In the genomic region with DNA sequence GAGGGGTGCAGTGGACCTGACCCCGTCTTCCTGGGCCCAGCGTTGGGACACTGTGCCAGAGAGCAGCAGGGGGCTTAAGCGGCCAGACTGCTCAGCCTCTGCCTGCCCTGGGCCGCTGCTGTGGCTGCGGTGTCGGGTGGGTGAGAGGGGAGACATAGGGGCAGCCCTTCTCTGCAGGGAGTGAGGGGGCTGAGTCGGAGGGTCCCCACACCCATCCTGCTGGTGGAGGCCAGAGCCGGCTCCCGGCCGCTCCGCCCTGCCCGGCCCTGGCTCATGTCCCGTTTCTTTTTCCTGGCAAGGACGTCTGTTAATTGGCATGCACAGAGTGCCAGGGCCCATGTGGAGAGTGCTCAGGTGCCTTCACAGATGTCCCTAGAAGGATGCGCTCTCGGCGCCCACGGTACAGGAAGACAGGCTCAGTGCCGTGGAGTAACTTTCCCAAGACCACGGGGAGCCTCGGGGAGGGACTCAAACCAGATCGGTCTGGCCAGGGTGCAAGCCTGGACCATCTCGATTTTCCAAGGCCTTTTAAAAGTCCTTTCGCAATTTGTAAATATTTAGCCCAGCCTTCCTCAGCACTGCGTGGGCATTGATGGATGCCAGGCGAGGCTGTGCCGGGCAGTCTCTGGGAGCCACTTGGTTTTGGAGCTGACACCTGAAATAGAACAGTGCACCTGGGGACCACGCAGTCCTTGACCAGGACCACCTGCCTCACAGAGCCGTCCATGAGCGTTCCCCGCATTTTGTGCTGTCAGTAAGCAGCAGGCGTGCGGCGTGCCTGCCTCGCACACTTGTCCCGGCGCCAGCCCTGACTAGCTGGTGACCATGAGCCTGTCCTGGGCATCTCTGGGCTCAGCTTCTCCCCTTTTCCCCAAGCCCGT, we compare ENCODE assay signal across 11 cellular contexts.
DNase-seq lines count a peak whose midpoint lies in the region; ATAC-seq and TF ChIP-seq lines count a peak whose summit lies in the region.
"Had no signal": no experiment of that assay in that cellular context is flagged by ENCODE, and none has a peak within 500 bp of the region (broad histone marks: within the 10 kb centered on the region; RNA-seq: fewer than 3 reads in every experiment).

No MANE protein-coding gene starts in this region.

- intact Hi-C loops in Right ventricle myocardium superior (cut with DNase I): no loop called here
- intact Hi-C loops in psoas muscle (cut with DNase I): no loop called here

- ATAC-seq in Right ventricle myocardium superior (ENCODE audit: poor library complexity) (peak; percentile 58), psoas muscle (peak; percentile 53 to 60 (median 54)), GM21786 (IDR thresholded peaks at IDR 0.05; ENCODE audit: unreplicated experiment) (no peak), HG02840 (IDR thresholded peaks at IDR 0.05; ENCODE audit: low FRiP score, unreplicated experiment) (no peak)
- ATAC-seq: activated CD8-positive, alpha-beta T cell treated with anti-CD3 and anti-CD28 coated beads, Interleukin-2, amount 10 ng/mL, durations not matched to agents 7 days and 5 days had no signal

- TF ChIP-seq CTCF in AG10803 (conservative IDR thresholded peaks at IDR 0.05; ENCODE audit: low read length) (no peak), RWPE1 (conservative IDR thresholded peaks at IDR 0.05; ENCODE audit: low read depth) (no peak), psoas muscle (IDR thresholded peaks at IDR 0.05) (no peak)

- H3K27ac ChIP-seq in RWPE1: peak overlapping the region; percentile 99
- H3K27ac ChIP-seq in psoas muscle: peak overlapping the region; percentile 92
- H3K27ac ChIP-seq: SJSA1 had no signal

- WGBS in psoas muscle, 3 donors: 43 to 53% (median 47%) methylated on average over 36 to 38 of the region's 38 CpGs

- no peak overlapping the region for H3K4me3 ChIP-seq in AG10803 (ENCODE audit: low read length)
- H3K4me3 ChIP-seq in psoas muscle: no peak overlapping the region
- H3K4me3 ChIP-seq: SJSA1 had no signal

- POLR2A ChIA-PET in RWPE1 (lab: Yijun Ruan, JAX; ENCODE audit: low non-redundant PET): no interaction called here

- no peaks in the 10 kb centered on the region for H3K9me3 ChIP-seq in psoas muscle
- H3K9me3 ChIP-seq: SJSA1 had no signal

- peaks cover 100% of the 10 kb centered on the region for H3K4me1 ChIP-seq in psoas muscle

- CTCF ChIA-PET in RWPE1 (lab: Yijun Ruan, JAX): interaction anchor here (1.1 to 1.4 kb wide), 2 partner anchors 12 to 56 kb away, joined by 3 to 7 read pairs; no protein-coding TSS in a partner anchor

- H3K36me3 ChIP-seq in psoas muscle (ENCODE audit: insufficient read depth in 1 of 2, low read depth in 1 of 2): no peaks in the 10 kb centered on the region
- H3K36me3 ChIP-seq: SJSA1 had no signal

- no peaks in the 10 kb centered on the region for H3K27me3 ChIP-seq in psoas muscle (ENCODE audit: insufficient read depth in 3 of 3, low read length in 2 of 3)
- H3K27me3 ChIP-seq: SJSA1 had no signal

- peak; percentile 18 for DNase-seq in AG10803 (ENCODE audit: low read depth)
- no peak for DNase-seq in RWPE1 (ENCODE audit: low spot score)
- peak; percentile 72 for DNase-seq in Right ventricle myocardium superior
- DNase-seq in psoas muscle: no peak
- DNase-seq in OCI-M2 (lab: John Stamatoyannopoulos, UW; ENCODE audit: unreplicated experiment): no peak
- no peak for DNase-seq in NCI-H748 treated with DMSO at 0.1 percent for 48 hours (lab: John Stamatoyannopoulos, UW)
- DNase-seq: activated CD8-positive, alpha-beta T cell treated with anti-CD3 and anti-CD28 coated beads, Interleukin-2, amount 10 ng/mL, durations not matched to agents 7 days and 5 days; mesenchymal stem cell had no signal

Comparison
In these comparisons a context has a peak if more than half of its experiments do, and no peak if none do; other contexts are left out.
1. DNase-seq: peak in AG10803 (single experiment) and Right ventricle myocardium superior (single experiment); none in RWPE1 (single experiment), psoas muscle (0 of 2), OCI-M2 (single experiment) and NCI-H748 treated with DMSO at 0.1 percent for 48 hours (single experiment).
2. ATAC-seq: peak in Right ventricle myocardium superior (single experiment) and psoas muscle (4 of 4); none in GM21786 (single experiment) and HG02840 (single experiment).